In genomic region chr9:6567140-6567591, GRCh38 we compare ENCODE assay signal across 10 cellular contexts.
DNase-seq lines count a peak whose midpoint lies in the region; ATAC-seq and TF ChIP-seq lines count a peak whose summit lies in the region.
"Had no signal": no experiment of that assay in that cellular context is flagged by ENCODE, and none has a peak within 500 bp of the region (broad histone marks: within the 10 kb centered on the region; RNA-seq: fewer than 3 reads in every experiment).

No MANE protein-coding gene starts in this region.

- H3K9me3 Mint-ChIP-seq in activated T-cell treated with anti-CD3 and anti-CD28 coated beads, Interleukin-2, amount 50 U/mL, for 24 hours, result no peaks in the 10 kb centered on the region
- H3K9me3 Mint-ChIP-seq in activated CD4-positive, alpha-beta memory T cell treated with anti-CD3 and anti-CD28 coated beads for 36 hours, result no peaks in the 10 kb centered on the region

- peaks cover 21% of the 10 kb centered on the region for H3K4me1 Mint-ChIP-seq in activated T-cell treated with anti-CD3 and anti-CD28 coated beads, Interleukin-2, amount 50 U/mL, for 24 hours (ENCODE audit: low read depth)
- H3K4me1 Mint-ChIP-seq in activated CD4-positive, alpha-beta memory T cell treated with anti-CD3 and anti-CD28 coated beads for 36 hours (ENCODE audit: low read depth), result peaks cover 24% of the 10 kb centered on the region

- 44 to 100% methylated on average over 1 to 5 of the region's 5 CpGs for WGBS in gastroesophageal sphincter (ENCODE audit: low coverage in 1 of 2), 2 donors

- no peaks in the 10 kb centered on the region for H3K4me1 ChIP-seq in gastroesophageal sphincter

- no peak for TF ChIP-seq CTCF in gastroesophageal sphincter (IDR thresholded peaks at IDR 0.05)

- H3K36me3 Mint-ChIP-seq in activated T-cell treated with anti-CD3 and anti-CD28 coated beads, Interleukin-2, amount 50 U/mL, for 24 hours (ENCODE audit: low read depth), result no peaks in the 10 kb centered on the region
- H3K36me3 Mint-ChIP-seq in activated CD4-positive, alpha-beta memory T cell treated with anti-CD3 and anti-CD28 coated beads for 36 hours, result no peaks in the 10 kb centered on the region

- POLR2A ChIA-PET in activated CD4-positive, alpha-beta memory T cell treated with anti-CD3 and anti-CD28 coated beads for 36 hours (lab: Charles Lee), result interaction anchor here (0.6 to 1.3 kb wide), 4 partner anchors 31 to 191 kb away, joined by 4 to 5 read pairs (median 4); partner anchors contain the start of genes KDM4C and UHRF2

- intact Hi-C loops in activated CD4-positive, alpha-beta memory T cell treated with anti-CD3 and anti-CD28 coated beads for 36 hours (cut with micrococcal nuclease), result loop anchor here (2.0 to 5.0 kb wide), 3 partner anchors 138 to 715 kb away; no protein-coding TSS in a partner anchor

- TF ChIP-seq POLR2A in gastroesophageal sphincter (IDR thresholded peaks at IDR 0.05), result no peak

- peaks cover 3% of the 10 kb centered on the region for H3K27me3 Mint-ChIP-seq in activated T-cell treated with anti-CD3 and anti-CD28 coated beads, Interleukin-2, amount 50 U/mL, for 24 hours
- peaks cover 6% of the 10 kb centered on the region for H3K27me3 Mint-ChIP-seq in activated CD4-positive, alpha-beta memory T cell treated with anti-CD3 and anti-CD28 coated beads for 36 hours

- H3K27ac ChIP-seq in gastroesophageal sphincter, result no peak overlapping the region

- TF ChIP-seq EP300 in gastroesophageal sphincter (IDR thresholded peaks at IDR 0.05), result no peak

- H3K27me3 ChIP-seq in gastroesophageal sphincter, result peaks cover 13% of the 10 kb centered on the region
- H3K27me3 ChIP-seq: BLaER1 treated with 17β-estradiol and CSF1 and Interleukin-3, amounts not matched to agents 10 nM and 100 nM had no signal

- no peaks in the 10 kb centered on the region for H3K9me3 ChIP-seq in gastroesophageal sphincter
- H3K9me3 ChIP-seq: BLaER1 treated with 17β-estradiol and CSF1 and Interleukin-3, amounts not matched to agents 10 nM and 100 nM had no signal

- CTCF ChIA-PET in activated CD4-positive, alpha-beta memory T cell treated with anti-CD3 and anti-CD28 coated beads for 36 hours (lab: Charles Lee), result interaction anchor here (0.8 to 5.0 kb wide), 12 partner anchors 19 to 220 kb away, joined by 3 to 136 read pairs (median 3); partner anchors contain the start of gene UHRF2

- ATAC-seq in gastroesophageal sphincter, result no peak

- no peaks in the 10 kb centered on the region for H3K36me3 ChIP-seq in gastroesophageal sphincter

- H3K4me3 ChIP-seq in gastroesophageal sphincter, result no peak overlapping the region
- H3K4me3 ChIP-seq: BLaER1 treated with 17β-estradiol and CSF1 and Interleukin-3, amounts not matched to agents 10 nM and 100 nM had no signal

- peak overlapping the region; percentile 90 for H3K27ac Mint-ChIP-seq in activated T-cell treated with anti-CD3 and anti-CD28 coated beads, Interleukin-2, amount 50 U/mL, for 24 hours
- peak overlapping the region; percentile 88 for H3K27ac Mint-ChIP-seq in activated CD4-positive, alpha-beta memory T cell treated with anti-CD3 and anti-CD28 coated beads for 36 hours

- H3K4me3 Mint-ChIP-seq in activated T-cell treated with anti-CD3 and anti-CD28 coated beads, Interleukin-2, amount 50 U/mL, for 24 hours, result peak overlapping the region; percentile 36
- peak overlapping the region; percentile 44 for H3K4me3 Mint-ChIP-seq in activated CD4-positive, alpha-beta memory T cell treated with anti-CD3 and anti-CD28 coated beads for 36 hours

- no peak for DNase-seq in activated T-cell treated with anti-CD3 and anti-CD28 coated beads, Interleukin-2, amount 50 U/mL, for 24 hours
- DNase-seq in activated T-cell treated with anti-CD3 and anti-CD28 coated beads, Interleukin-2, amount 50 U/mL, for 1 hour, result no peak
- DNase-seq in activated CD4-positive, alpha-beta memory T cell treated with anti-CD3 and anti-CD28 coated beads for 36 hours, result peak; percentile 75
- DNase-seq in foreskin melanocyte (peak; percentile 98), stromal cell of bone marrow (ENCODE audit: low read depth) (peak; percentile 91), NCI-H524 (lab: John Stamatoyannopoulos, UW) (no peak), iPS-NIHi11 (ENCODE audit: low spot score) (no peak)
- DNase-seq: NCI-H1694 had no signal

Comparison
In these comparisons a context has a peak if more than half of its experiments do, and no peak if none do; other contexts are left out.
1. DNase-seq: peak in activated CD4-positive, alpha-beta memory T cell treated with anti-CD3 and anti-CD28 coated beads for 36 hours (single experiment), foreskin melanocyte (single experiment) and stromal cell of bone marrow (single experiment); none in activated T-cell treated with anti-CD3 and anti-CD28 coated beads, Interleukin-2, amount 50 U/mL, for 24 hours (single experiment), activated T-cell treated with anti-CD3 and anti-CD28 coated beads, Interleukin-2, amount 50 U/mL, for 1 hour (single experiment), NCI-H524 (0 of 2) and iPS-NIHi11 (single experiment).